27 cellular contexts compared by ENCODE assay signal in the genomic region with DNA sequence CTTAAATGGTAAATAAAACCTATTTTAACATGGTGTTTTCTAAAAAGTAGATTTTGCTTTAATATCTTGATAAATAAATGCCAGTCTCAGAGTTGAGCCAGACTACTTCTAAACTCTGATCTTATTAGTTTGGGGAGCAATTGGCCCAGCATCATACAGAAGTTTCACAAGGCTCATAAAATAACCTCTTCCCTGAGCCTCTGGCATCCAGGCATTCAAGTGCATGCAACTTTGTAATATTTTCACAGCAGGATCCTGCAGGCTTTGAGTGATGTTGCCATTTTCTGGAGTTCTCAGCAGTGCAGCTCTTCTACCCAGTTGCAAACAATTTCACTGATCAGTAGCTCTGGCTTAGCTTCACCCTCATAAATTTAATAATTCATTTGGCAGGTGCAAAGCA.
DNase-seq lines count a peak whose midpoint lies in the region; ATAC-seq and TF ChIP-seq lines count a peak whose summit lies in the region.
"Had no signal": no experiment of that assay in that cellular context is flagged by ENCODE, and none has a peak within 500 bp of the region (broad histone marks: within the 10 kb centered on the region; RNA-seq: fewer than 3 reads in every experiment).

No MANE protein-coding gene starts in this region.

- no peaks in the 10 kb centered on the region for H3K36me3 ChIP-seq in left ventricle myocardium inferior
- no peaks in the 10 kb centered on the region for H3K36me3 ChIP-seq in heart right ventricle
- H3K36me3 ChIP-seq: BE2C had no signal

- H3K36me3 Mint-ChIP-seq in mesothelial cell of epicardium, result no peaks in the 10 kb centered on the region
- H3K36me3 Mint-ChIP-seq: CD14-positive monocyte had no signal

- no peaks in the 10 kb centered on the region for H3K27me3 Mint-ChIP-seq in mesothelial cell of epicardium (ENCODE audit: low read depth)

- H3K27ac Mint-ChIP-seq in mesothelial cell of epicardium, result peak overlapping the region; percentile 64
- H3K27ac Mint-ChIP-seq: CD14-positive monocyte had no signal

- no peak for ATAC-seq in heart right ventricle
- ATAC-seq in GM19452 (IDR thresholded peaks at IDR 0.05; ENCODE audit: unreplicated experiment), result no peak
- ATAC-seq: SK-N-SH treated with all-trans-retinoic acid at 6 μM for 48 hours had no signal

- H3K27ac ChIP-seq in left ventricle myocardium inferior (replicated peaks) (peak overlapping the region; percentile 69), heart right ventricle (no peak overlapping the region), coronary artery (no peak overlapping the region)

- no peak overlapping the region for H3K4me3 Mint-ChIP-seq in mesothelial cell of epicardium
- H3K4me3 Mint-ChIP-seq: CD14-positive monocyte had no signal

- intact Hi-C loops in left ventricle myocardium inferior (cut with micrococcal nuclease) (no loop called here), heart right ventricle (cut with DNase I) (no loop called here)

- H3K9me3 ChIP-seq in left ventricle myocardium inferior (replicated peaks), result no peaks in the 10 kb centered on the region
- H3K9me3 ChIP-seq in heart right ventricle, result no peaks in the 10 kb centered on the region
- H3K9me3 ChIP-seq: BE2C had no signal

- H3K27me3 ChIP-seq in left ventricle myocardium inferior (ENCODE audit: low read depth) (no peaks in the 10 kb centered on the region), heart right ventricle (no peaks in the 10 kb centered on the region)
- H3K27me3 ChIP-seq: BE2C had no signal

- H3K4me1 Mint-ChIP-seq in mesothelial cell of epicardium, result peaks cover 66% of the 10 kb centered on the region

- no peaks in the 10 kb centered on the region for H3K9me3 Mint-ChIP-seq in mesothelial cell of epicardium
- H3K9me3 Mint-ChIP-seq: CD14-positive monocyte had no signal

- H3K4me3 ChIP-seq in left ventricle myocardium inferior, result no peak overlapping the region
- H3K4me3 ChIP-seq in heart right ventricle, result no peak overlapping the region
- H3K4me3 ChIP-seq in astrocyte of the spinal cord (ENCODE audit: low read depth, low read length), result no peak overlapping the region
- no peak overlapping the region for H3K4me3 ChIP-seq in coronary artery

- in situ Hi-C loops in astrocyte of the spinal cord (cut with HindIII; ENCODE audit: low sequenced_read_pairs), result no loop called here

- TF ChIP-seq CTCF in left ventricle myocardium inferior (IDR thresholded peaks at IDR 0.05; ENCODE audit: borderline replicate concordance), result no peak
- no peak for TF ChIP-seq CTCF in heart right ventricle (IDR thresholded peaks at IDR 0.05)
- TF ChIP-seq CTCF in astrocyte of the spinal cord (IDR thresholded peaks at IDR 0.05; ENCODE audit: low read depth, low read length), result no peak
- TF ChIP-seq CTCF in mesothelial cell of epicardium (IDR thresholded peaks at IDR 0.05; ENCODE audit: unreplicated experiment), result no peak
- no peak for TF ChIP-seq CTCF in coronary artery (IDR thresholded peaks at IDR 0.05)

- no peak for DNase-seq in left ventricle myocardium inferior
- DNase-seq in heart right ventricle, result no peak
- DNase-seq in astrocyte of the spinal cord (ENCODE audit: low read depth, low spot score), result peak; percentile 6
- no peak for DNase-seq in mesothelial cell of epicardium (ENCODE audit: low spot score in 2 of 2, unreplicated experiment in 2 of 2)
- DNase-seq in NCI-H446 (lab: John Stamatoyannopoulos, UW), result no peak
- DNase-seq in NCI-H2171 treated with DMSO at 0.1 percent for 48 hours (lab: John Stamatoyannopoulos, UW), result no peak
- DNase-seq in coronary artery (ENCODE audit: low spot score), result no peak
- DNase-seq: 8988T; ACHN; BE2C; Calu3; DMS79 treated with DMSO at 0.1 percent for 48 hours; GF-D8; H7; KBM-7; NCI-H1048; NCI-H1417 treated with DMSO at 0.1 percent for 48 hours; NCI-H1694 treated with DMSO at 0.1 percent for 48 hours; NCI-H2081; NCI-H2171; NCI-H446 treated with DMSO at 0.1 percent for 48 hours; NCI-H526; NCI-H82; NK-92 treated with Interleukin-12 subunit alpha and Interleukin-12 subunit beta, amount 100 ng/mL, for 24 hours had no signal

- H3K4me1 ChIP-seq in left ventricle myocardium inferior (peaks cover 54% of the 10 kb centered on the region), heart right ventricle (peaks cover 0 to 49% (median 4%) of the 10 kb centered on the region in 9 donors)
- H3K4me1 ChIP-seq: BE2C had no signal
